Comparison of ENCODE assay signal across 2 cellular contexts in the genomic region with DNA sequence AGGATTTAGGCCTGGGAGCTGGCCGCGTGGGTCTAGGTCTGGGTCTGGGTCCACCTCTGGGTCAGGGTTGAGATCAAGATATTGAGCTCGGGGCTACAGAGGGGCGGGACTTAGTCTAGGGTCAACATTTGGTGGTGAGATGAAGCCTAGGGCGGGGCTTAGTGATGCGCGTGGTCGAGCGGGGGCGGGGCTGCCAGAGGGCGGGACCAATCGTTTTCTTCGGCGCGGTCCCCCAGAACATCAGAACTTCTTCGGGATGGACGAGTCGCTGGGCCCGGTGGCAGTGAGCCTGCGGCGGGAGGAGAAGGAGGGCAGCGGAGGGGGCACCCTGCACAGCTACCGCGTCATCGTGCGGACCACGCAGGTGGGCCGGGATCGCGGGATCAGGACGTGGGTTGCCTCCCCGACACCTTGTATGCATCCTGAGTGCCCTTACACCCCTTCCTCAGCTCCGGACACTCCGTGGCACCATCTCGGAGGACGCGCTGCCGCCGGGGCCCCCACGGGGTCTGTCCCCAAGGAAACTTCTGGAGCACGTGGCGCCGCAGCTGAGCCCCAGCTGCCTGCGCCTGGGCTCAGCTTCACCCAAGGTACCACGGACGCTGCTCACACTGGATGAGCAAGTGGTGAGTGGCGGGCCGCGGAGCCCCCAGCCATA.
TF ChIP-seq lines count a peak whose summit lies in the region.

No MANE protein-coding gene starts in this region.

TF ChIP-seq in GM12878, 131 proteins besides CTCF, POLR2A, EP300 and RAD21:
- TF ChIP-seq PAX8 (IDR thresholded peaks at IDR 0.05) (no peak), YBX1 (IDR thresholded peaks at IDR 0.05) (no peak), HDGF (IDR thresholded peaks at IDR 0.05) (no peak), GATAD2B (conservative IDR thresholded peaks at IDR 0.05; ENCODE audit: low read depth) (peak; percentile 50; the same call in 1 of the 2 replicates), LARP7 (IDR thresholded peaks at IDR 0.05) (peak; percentile 58; the same call in 1 of the 2 replicates), BMI1 (IDR thresholded peaks at IDR 0.05; ENCODE audit: borderline replicate concordance) (no peak), ZNF217 (IDR thresholded peaks at IDR 0.05) (no peak), BRCA1 (IDR thresholded peaks at IDR 0.05; ENCODE audit: low read depth, low read length) (no peak), HCFC1 (IDR thresholded peaks at IDR 0.05; ENCODE audit: low read length) (no peak), RAD51 (IDR thresholded peaks at IDR 0.05) (no peak), ZNF622 (IDR thresholded peaks at IDR 0.05) (no peak), PML (IDR thresholded peaks at IDR 0.05; ENCODE audit: low read length) (no peak), EGR1 (IDR thresholded peaks at IDR 0.05; ENCODE audit: borderline replicate concordance in 1 of 2, low read depth in 2 of 2, low read length in 2 of 2) (no peak), CREM (IDR thresholded peaks at IDR 0.05; ENCODE audit: low read depth) (0 out of 2 replicates have a peak, but pooled peaks have one; percentile 18), IKZF2 (IDR thresholded peaks at IDR 0.05) (no peak), RUNX3 (IDR thresholded peaks at IDR 0.05; ENCODE audit: low read length) (no peak), DPF2 (IDR thresholded peaks at IDR 0.05) (no peak)
- TF ChIP-seq, protein P1, sequence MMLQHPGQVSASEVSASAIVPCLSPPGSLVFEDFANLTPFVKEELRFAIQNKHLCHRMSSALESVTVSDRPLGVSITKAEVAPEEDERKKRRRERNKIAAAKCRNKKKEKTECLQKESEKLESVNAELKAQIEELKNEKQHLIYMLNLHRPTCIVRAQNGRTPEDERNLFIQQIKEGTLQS (IDR thresholded peaks at IDR 0.05; ENCODE audit: borderline replicate concordance, extremely low read depth, low read depth, low read length): no peak
- TF ChIP-seq, protein P2, sequence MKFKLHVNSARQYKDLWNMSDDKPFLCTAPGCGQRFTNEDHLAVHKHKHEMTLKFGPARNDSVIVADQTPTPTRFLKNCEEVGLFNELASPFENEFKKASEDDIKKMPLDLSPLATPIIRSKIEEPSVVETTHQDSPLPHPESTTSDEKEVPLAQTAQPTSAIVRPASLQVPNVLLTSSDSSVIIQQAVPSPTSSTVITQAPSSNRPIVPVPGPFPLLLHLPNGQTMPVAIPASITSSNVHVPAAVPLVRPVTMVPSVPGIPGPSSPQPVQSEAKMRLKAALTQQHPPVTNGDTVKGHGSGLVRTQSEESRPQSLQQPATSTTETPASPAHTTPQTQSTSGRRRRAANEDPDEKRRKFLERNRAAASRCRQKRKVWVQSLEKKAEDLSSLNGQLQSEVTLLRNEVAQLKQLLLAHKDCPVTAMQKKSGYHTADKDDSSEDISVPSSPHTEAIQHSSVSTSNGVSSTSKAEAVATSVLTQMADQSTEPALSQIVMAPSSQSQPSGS (IDR thresholded peaks at IDR 0.05; ENCODE audit: low read length): no peak
- TF ChIP-seq, protein P3, sequence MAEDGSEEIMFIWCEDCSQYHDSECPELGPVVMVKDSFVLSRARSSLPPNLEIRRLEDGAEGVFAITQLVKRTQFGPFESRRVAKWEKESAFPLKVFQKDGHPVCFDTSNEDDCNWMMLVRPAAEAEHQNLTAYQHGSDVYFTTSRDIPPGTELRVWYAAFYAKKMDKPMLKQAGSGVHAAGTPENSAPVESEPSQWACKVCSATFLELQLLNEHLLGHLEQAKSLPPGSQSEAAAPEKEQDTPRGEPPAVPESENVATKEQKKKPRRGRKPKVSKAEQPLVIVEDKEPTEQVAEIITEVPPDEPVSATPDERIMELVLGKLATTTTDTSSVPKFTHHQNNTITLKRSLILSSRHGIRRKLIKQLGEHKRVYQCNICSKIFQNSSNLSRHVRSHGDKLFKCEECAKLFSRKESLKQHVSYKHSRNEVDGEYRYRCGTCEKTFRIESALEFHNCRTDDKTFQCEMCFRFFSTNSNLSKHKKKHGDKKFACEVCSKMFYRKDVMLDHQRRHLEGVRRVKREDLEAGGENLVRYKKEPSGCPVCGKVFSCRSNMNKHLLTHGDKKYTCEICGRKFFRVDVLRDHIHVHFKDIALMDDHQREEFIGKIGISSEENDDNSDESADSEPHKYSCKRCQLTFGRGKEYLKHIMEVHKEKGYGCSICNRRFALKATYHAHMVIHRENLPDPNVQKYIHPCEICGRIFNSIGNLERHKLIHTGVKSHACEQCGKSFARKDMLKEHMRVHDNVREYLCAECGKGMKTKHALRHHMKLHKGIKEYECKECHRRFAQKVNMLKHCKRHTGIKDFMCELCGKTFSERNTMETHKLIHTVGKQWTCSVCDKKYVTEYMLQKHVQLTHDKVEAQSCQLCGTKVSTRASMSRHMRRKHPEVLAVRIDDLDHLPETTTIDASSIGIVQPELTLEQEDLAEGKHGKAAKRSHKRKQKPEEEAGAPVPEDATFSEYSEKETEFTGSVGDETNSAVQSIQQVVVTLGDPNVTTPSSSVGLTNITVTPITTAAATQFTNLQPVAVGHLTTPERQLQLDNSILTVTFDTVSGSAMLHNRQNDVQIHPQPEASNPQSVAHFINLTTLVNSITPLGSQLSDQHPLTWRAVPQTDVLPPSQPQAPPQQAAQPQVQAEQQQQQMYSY (CRISPR knock-in tag; IDR thresholded peaks at IDR 0.05): no peak

TF ChIP-seq in HEK293T, 16 proteins besides CTCF, POLR2A, EP300 and RAD21:
- TF ChIP-seq HDGF (IDR thresholded peaks at IDR 0.05; ENCODE audit: borderline replicate concordance): no peak
- no peak for TF ChIP-seq NFRKB (IDR thresholded peaks at IDR 0.05)
- TF ChIP-seq LEF1 (IDR thresholded peaks at IDR 0.05; ENCODE audit: borderline replicate concordance): no peak
- TF ChIP-seq ZNF384 (IDR thresholded peaks at IDR 0.05): no peak
- TF ChIP-seq ARNT (IDR thresholded peaks at IDR 0.05): no peak
- no peak for TF ChIP-seq FOXK2 (IDR thresholded peaks at IDR 0.05)
- no peak for TF ChIP-seq FOXM1 (IDR thresholded peaks at IDR 0.05; ENCODE audit: borderline replicate concordance)
- TF ChIP-seq BHLHE40 (IDR thresholded peaks at IDR 0.05; ENCODE audit: borderline replicate concordance): no peak
- TF ChIP-seq, protein P4, sequence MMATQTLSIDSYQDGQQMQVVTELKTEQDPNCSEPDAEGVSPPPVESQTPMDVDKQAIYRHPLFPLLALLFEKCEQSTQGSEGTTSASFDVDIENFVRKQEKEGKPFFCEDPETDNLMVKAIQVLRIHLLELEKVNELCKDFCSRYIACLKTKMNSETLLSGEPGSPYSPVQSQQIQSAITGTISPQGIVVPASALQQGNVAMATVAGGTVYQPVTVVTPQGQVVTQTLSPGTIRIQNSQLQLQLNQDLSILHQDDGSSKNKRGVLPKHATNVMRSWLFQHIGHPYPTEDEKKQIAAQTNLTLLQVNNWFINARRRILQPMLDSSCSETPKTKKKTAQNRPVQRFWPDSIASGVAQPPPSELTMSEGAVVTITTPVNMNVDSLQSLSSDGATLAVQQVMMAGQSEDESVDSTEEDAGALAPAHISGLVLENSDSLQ (IDR thresholded peaks at IDR 0.05): no peak
- no peak for TF ChIP-seq TARDBP (IDR thresholded peaks at IDR 0.05)
- no peak for TF ChIP-seq FOXA1 (IDR thresholded peaks at IDR 0.05)
- TF ChIP-seq SP1 (IDR thresholded peaks at IDR 0.05): no peak
- no peak for TF ChIP-seq ELF4 (IDR thresholded peaks at IDR 0.05)
